In genomic region chr7:19378340-19378704, GRCh38 we compare ENCODE assay signal across 16 cellular contexts.
A peak's percentile ranks its signal among the peaks of the same experiment; 100 is the strongest.
DNase-seq lines count a peak whose midpoint lies in the region; TF ChIP-seq lines count a peak whose summit lies in the region.
"Had no signal": no experiment of that assay in that cellular context is flagged by ENCODE, and none has a peak within 500 bp of the region (broad histone marks: within the 10 kb centered on the region; RNA-seq: fewer than 3 reads in every experiment).

No MANE protein-coding gene starts in this region.

- H3K27ac ChIP-seq in PC-9 (no peak overlapping the region), fibroblast of lung (ENCODE audit: insufficient read depth, low read length) (no peak overlapping the region)
- H3K27ac ChIP-seq: cardiac muscle cell, neutrophil, upper lobe of left lung had no signal

- H3K9me2 ChIP-seq in PC-9 (ENCODE audit: insufficient read depth), result no peaks in the 10 kb centered on the region

- H3K4me2 ChIP-seq in PC-9 (no peak overlapping the region), fibroblast of lung (ENCODE audit: extremely low read depth, insufficient read depth, low read length) (no peak overlapping the region), skeletal muscle satellite cell (ENCODE audit: low read length) (peak overlapping the region; percentile 55)

- peak; percentile 85 for DNase-seq in NCI-H1092 treated with DMSO at 0.1 percent for 48 hours (lab: John Stamatoyannopoulos, UW)
- DNase-seq in PC-9, result no peak
- peak in 1 of 2 donors; percentile 10 for DNase-seq in fibroblast of lung (ENCODE audit: low read depth in 2 of 2)
- no peak for DNase-seq in LoVo (ENCODE audit: low spot score)
- DNase-seq in activated T-cell treated with anti-CD3 and anti-CD28 coated beads, Interleukin-2, amount 50 U/mL, for 24 hours, result no peak
- no peak for DNase-seq in GOT3 (lab: John Stamatoyannopoulos, UW)
- DNase-seq: left colon, MV-4-11, NCI-H2029 treated with DMSO at 0.1 percent for 48 hours, NCI-H82, upper lobe of left lung had no signal

- TF ChIP-seq CTCF in PC-9 (conservative IDR thresholded peaks at IDR 0.05) (no peak), fibroblast of lung (conservative IDR thresholded peaks at IDR 0.05 in 1 of 2, IDR thresholded peaks at IDR 0.05 in 1 of 2; ENCODE audit: low read depth in 1 of 2, low read length in 2 of 2) (no peak)

- CTCF ChIA-PET in PC-9 (lab: Charles Lee), result no interaction called here

- H3K9ac ChIP-seq in fibroblast of lung (ENCODE audit: insufficient read depth, low read length) (no peak overlapping the region), skeletal muscle satellite cell (ENCODE audit: low read depth, low read length) (peak overlapping the region; percentile 10)

- H3K4me1 ChIP-seq in PC-9 (replicated peaks; ENCODE audit: insufficient read depth) (no peaks in the 10 kb centered on the region), fibroblast of lung (ENCODE audit: control insufficient read depth, extremely low read depth, insufficient read depth, low read length) (peaks cover 2% of the 10 kb centered on the region), skeletal muscle satellite cell (ENCODE audit: control insufficient read depth, insufficient read depth, low read length) (peaks cover 22% of the 10 kb centered on the region)
- H3K4me1 ChIP-seq: HAP-1, upper lobe of left lung had no signal

- H3K27me3 ChIP-seq in PC-9 (ENCODE audit: insufficient read depth, low read depth), result no peaks in the 10 kb centered on the region
- no peaks in the 10 kb centered on the region for H3K27me3 ChIP-seq in fibroblast of lung (ENCODE audit: control insufficient read depth, insufficient read depth, low read length)
- no peaks in the 10 kb centered on the region for H3K27me3 ChIP-seq in skeletal muscle satellite cell (ENCODE audit: control insufficient read depth, insufficient read depth, low read length)
- H3K27me3 ChIP-seq: cardiac muscle cell, neutrophil, upper lobe of left lung had no signal

- no peak overlapping the region for H3K4me3 Mint-ChIP-seq in activated T-cell treated with anti-CD3 and anti-CD28 coated beads, Interleukin-2, amount 50 U/mL, for 24 hours
- H3K4me3 Mint-ChIP-seq: activated T-helper 17 cell treated with anti-CD3 and anti-CD28 coated beads, Interleukin-2, amount 50 U/mL, for 72 hours had no signal

- H3K9me3 Mint-ChIP-seq in activated T-cell treated with anti-CD3 and anti-CD28 coated beads, Interleukin-2, amount 50 U/mL, for 24 hours, result peaks cover 4% of the 10 kb centered on the region

- no peaks in the 10 kb centered on the region for H4K20me1 ChIP-seq in PC-9 (ENCODE audit: insufficient read depth)
- no peaks in the 10 kb centered on the region for H4K20me1 ChIP-seq in fibroblast of lung (ENCODE audit: control insufficient read depth, extremely low read depth, insufficient read depth, low read length)

- H3K9me3 ChIP-seq in PC-9 (ENCODE audit: insufficient read depth, low read depth) (no peaks in the 10 kb centered on the region; the same call in 1 of the 2 replicates), fibroblast of lung (ENCODE audit: control insufficient read depth, insufficient read depth, low read depth, low read length) (no peaks in the 10 kb centered on the region), skeletal muscle satellite cell (replicated peaks; ENCODE audit: low read length) (no peaks in the 10 kb centered on the region)
- H3K9me3 ChIP-seq: HAP-1, neutrophil, upper lobe of left lung had no signal

- H3K4me3 ChIP-seq in PC-9, result no peak overlapping the region
- peak overlapping the region in 1 of 4 experiments; percentile 27 for H3K4me3 ChIP-seq in fibroblast of lung (replicated peaks in 1 of 4; ENCODE audit: control extremely low read depth in 1 of 4, insufficient read depth in 1 of 4, low read depth in 3 of 4, low read length in 4 of 4)
- H3K4me3 ChIP-seq in skeletal muscle satellite cell (ENCODE audit: low read length), result no peak overlapping the region
- H3K4me3 ChIP-seq: cardiac muscle cell, HAP-1, upper lobe of left lung had no signal

- H3K79me2 ChIP-seq in PC-9 (ENCODE audit: low read depth) (no peaks in the 10 kb centered on the region), fibroblast of lung (ENCODE audit: control insufficient read depth, insufficient read depth, low read length) (no peaks in the 10 kb centered on the region)

- H3K27ac Mint-ChIP-seq in activated T-cell treated with anti-CD3 and anti-CD28 coated beads, Interleukin-2, amount 50 U/mL, for 24 hours, result no peak overlapping the region
- H3K27ac Mint-ChIP-seq: activated T-helper 17 cell treated with anti-CD3 and anti-CD28 coated beads, Interleukin-2, amount 50 U/mL, for 72 hours had no signal

- H2AFZ ChIP-seq in PC-9 (peak overlapping the region; percentile 5; the same call in 1 of the 2 replicates), fibroblast of lung (ENCODE audit: low read length) (peak overlapping the region; percentile 91)

- H3F3A ChIP-seq in PC-9 (ENCODE audit: insufficient read depth, low read depth), result no peaks in the 10 kb centered on the region

- POLR2A ChIA-PET in PC-9 (lab: Charles Lee; ENCODE audit: unreplicated experiment), result no interaction called here

- H3K36me3 Mint-ChIP-seq in activated T-cell treated with anti-CD3 and anti-CD28 coated beads, Interleukin-2, amount 50 U/mL, for 24 hours (ENCODE audit: low read depth), result no peaks in the 10 kb centered on the region

- H3K4me1 Mint-ChIP-seq in activated T-cell treated with anti-CD3 and anti-CD28 coated beads, Interleukin-2, amount 50 U/mL, for 24 hours (ENCODE audit: low read depth), result no peaks in the 10 kb centered on the region
- H3K4me1 Mint-ChIP-seq: activated T-helper 17 cell treated with anti-CD3 and anti-CD28 coated beads, Interleukin-2, amount 50 U/mL, for 72 hours had no signal

- H3K36me3 ChIP-seq in PC-9 (ENCODE audit: low read depth) (no peaks in the 10 kb centered on the region), fibroblast of lung (ENCODE audit: control insufficient read depth, insufficient read depth, low read length) (no peaks in the 10 kb centered on the region), skeletal muscle satellite cell (ENCODE audit: insufficient read depth, low read length) (no peaks in the 10 kb centered on the region)
- H3K36me3 ChIP-seq: cardiac muscle cell, HAP-1, neutrophil, upper lobe of left lung had no signal

- no peaks in the 10 kb centered on the region for H3K27me3 Mint-ChIP-seq in activated T-cell treated with anti-CD3 and anti-CD28 coated beads, Interleukin-2, amount 50 U/mL, for 24 hours
- H3K27me3 Mint-ChIP-seq: activated T-helper 17 cell treated with anti-CD3 and anti-CD28 coated beads, Interleukin-2, amount 50 U/mL, for 72 hours had no signal

- intact Hi-C loops in PC-9 (cut with micrococcal nuclease; ENCODE audit: unreplicated experiment), result no loop called here

- BruUV-seq in PC-9 (replicated peaks; lab: Mats Ljungman, UMichigan), result no TSS peak
